In genomic region chr15:69099976-69100375, GRCh38 we compare ENCODE assay signal across 16 cellular contexts.
"Had no signal": no experiment of that assay in that cellular context is flagged by ENCODE, and none has a peak within 500 bp of the region (broad histone marks: within the 10 kb centered on the region; RNA-seq: fewer than 3 reads in every experiment).

No MANE protein-coding gene starts in this region.

- DNase-seq: activated CD4-positive, alpha-beta T cell treated with anti-CD3 and anti-CD28 coated beads for 4 hours; activated CD8-positive, alpha-beta T cell treated with anti-CD3 and anti-CD28 coated beads for 36 hours; activated naive CD4-positive, alpha-beta T cell treated with Interleukin-2 at 50 U/mL for 16 hours; activated naive CD8-positive, alpha-beta T cell treated with anti-CD3 and anti-CD28 coated beads, Interleukin-2, amount 10 ng/mL, durations not matched to agents 7 days and 5 days; activated T-cell treated with anti-CD3 and anti-CD28 coated beads, Interleukin-2, amount 50 U/mL, for 1 hour; amygdala; body of pancreas; central memory CD4-positive, alpha-beta T cell; dorsolateral prefrontal cortex; mesenchymal stem cell; naive thymus-derived CD4-positive, alpha-beta T cell; stimulated activated CD4-positive, alpha-beta T cell treated with anti-CD3 and anti-CD28 coated beads, Interleukin-12 subunit alpha, Interleukin-12 subunit beta, amount 100 ng/mL, for 4 hours; stimulated activated CD4-positive, alpha-beta T cell treated with anti-CD3 and anti-CD28 coated beads, Interleukin-1b, Interleukin-23, amount 100 ng/mL, for 48 hours; stimulated activated CD8-positive, alpha-beta memory T cell treated with anti-CD3 and anti-CD28 coated beads, Interleukin-4, amount 100 ng/mL, for 48 hours; stimulated activated naive CD4-positive, alpha-beta T cell; thyroid gland had no signal
